In the genomic region with DNA sequence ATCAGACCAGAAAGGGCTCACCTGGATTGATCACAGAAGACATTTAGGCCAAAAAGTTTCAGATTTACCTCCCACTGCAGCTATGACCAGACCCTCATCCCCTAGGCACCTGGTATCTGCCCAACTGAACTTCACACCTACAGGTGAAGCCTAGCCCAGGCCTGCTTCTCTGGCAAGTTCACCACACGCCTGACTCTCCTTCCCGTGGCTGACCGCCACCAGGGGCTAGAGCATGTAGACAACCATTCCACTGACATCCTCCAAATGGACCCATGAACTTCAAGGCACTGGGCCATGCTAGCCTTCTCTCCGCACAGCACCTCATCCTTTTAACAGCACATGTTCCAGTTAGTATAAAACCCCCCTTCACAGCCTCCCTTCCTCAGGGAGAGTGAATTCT, we compare ENCODE assay signal across 24 cellular contexts.
"Had no signal": no experiment of that assay in that cellular context is flagged by ENCODE, and none has a peak within 500 bp of the region (broad histone marks: within the 10 kb centered on the region; RNA-seq: fewer than 3 reads in every experiment).

No MANE protein-coding gene starts in this region.

- H3K27me3 ChIP-seq: MG63, Peyer's patch, SJSA1 had no signal

- H3K27ac Mint-ChIP-seq: activated B cell treated with CpG ODN at 0.5 μM for 24 hours; activated CD4-positive, alpha-beta memory T cell treated with anti-CD3 and anti-CD28 coated beads, Interleukin-2, amount 10 ng/mL, durations not matched to agents 7 days and 5 days; activated CD4-positive, alpha-beta T cell treated with anti-CD3 and anti-CD28 coated beads, Interleukin-2, amount 10 ng/mL, durations not matched to agents 7 days and 5 days; activated naive CD4-positive, alpha-beta T cell treated with anti-CD3 and anti-CD28 coated beads, Interleukin-2, amount 10 ng/mL, durations not matched to agents 7 days and 5 days; activated naive CD8-positive, alpha-beta T cell treated with anti-CD3 and anti-CD28 coated beads for 36 hours; activated T-helper 2 cell treated with anti-CD3 and anti-CD28 coated beads, Interferon-gamma antibody, Interleukin-2, Interleukin-4, amounts not matched to agents 10 μg/mL and 5 μg/mL and 100 μg/mL, durations not matched to agents 14 hours and 24 hours and 36 hours had no signal

- DNase-seq: activated B cell treated with CpG ODN at 0.5 μM for 24 hours; activated CD4-positive, alpha-beta memory T cell treated with anti-CD3 and anti-CD28 coated beads, Interleukin-2, amount 10 ng/mL, durations not matched to agents 7 days and 5 days; activated CD4-positive, alpha-beta T cell treated with anti-CD3 and anti-CD28 coated beads for 1 hour; activated CD4-positive, alpha-beta T cell treated with anti-CD3 and anti-CD28 coated beads, Interleukin-2, amount 10 ng/mL, durations not matched to agents 7 days and 5 days; activated gamma-delta T cell treated with Interleukin-2 at 50 U/mL for 16 hours; activated naive CD4-positive, alpha-beta T cell treated with anti-CD3 and anti-CD28 coated beads, Interleukin-2, amount 10 ng/mL, durations not matched to agents 7 days and 5 days; activated naive CD8-positive, alpha-beta T cell treated with anti-CD3 and anti-CD28 coated beads for 36 hours; activated T-cell treated with anti-CD3 and anti-CD28 coated beads for 4 hours; activated T-cell treated with anti-CD3 and anti-CD28 coated beads, Interleukin-2, amount 50 U/mL, for 48 hours; anterior cingulate cortex; caudate nucleus; MG63; MV-4-11; NCI-H1092 treated with DMSO at 0.1 percent for 48 hours; NCI-H1417 treated with DMSO at 0.1 percent for 48 hours; NCI-H1694; NCI-H2029 treated with DMSO at 0.1 percent for 48 hours; NCI-H510A treated with DMSO at 0.1 percent for 48 hours; Peyer's patch; SHP77; SW 1271 had no signal

- H3K27me3 Mint-ChIP-seq: activated CD4-positive, alpha-beta memory T cell treated with anti-CD3 and anti-CD28 coated beads, Interleukin-2, amount 10 ng/mL, durations not matched to agents 7 days and 5 days; activated CD4-positive, alpha-beta T cell treated with anti-CD3 and anti-CD28 coated beads, Interleukin-2, amount 10 ng/mL, durations not matched to agents 7 days and 5 days; activated naive CD4-positive, alpha-beta T cell treated with anti-CD3 and anti-CD28 coated beads, Interleukin-2, amount 10 ng/mL, durations not matched to agents 7 days and 5 days; activated naive CD8-positive, alpha-beta T cell treated with anti-CD3 and anti-CD28 coated beads for 36 hours had no signal

- H3K4me3 ChIP-seq: MG63, Peyer's patch, SJSA1 had no signal

- H3K27ac ChIP-seq: KMS-11, Peyer's patch, SJSA1 had no signal

- H3K36me3 ChIP-seq: MG63, Peyer's patch had no signal

- H3K9ac ChIP-seq: KMS-11 had no signal

- H3K4me3 Mint-ChIP-seq: activated B cell treated with CpG ODN at 0.5 μM for 24 hours; activated CD4-positive, alpha-beta memory T cell treated with anti-CD3 and anti-CD28 coated beads, Interleukin-2, amount 10 ng/mL, durations not matched to agents 7 days and 5 days; activated CD4-positive, alpha-beta T cell treated with anti-CD3 and anti-CD28 coated beads, Interleukin-2, amount 10 ng/mL, durations not matched to agents 7 days and 5 days; activated naive CD4-positive, alpha-beta T cell treated with anti-CD3 and anti-CD28 coated beads, Interleukin-2, amount 10 ng/mL, durations not matched to agents 7 days and 5 days; activated naive CD8-positive, alpha-beta T cell treated with anti-CD3 and anti-CD28 coated beads for 36 hours had no signal

- H3K9me3 ChIP-seq: MG63, Peyer's patch, SJSA1 had no signal

- H3K4me1 Mint-ChIP-seq: activated CD4-positive, alpha-beta memory T cell treated with anti-CD3 and anti-CD28 coated beads, Interleukin-2, amount 10 ng/mL, durations not matched to agents 7 days and 5 days; activated CD4-positive, alpha-beta T cell treated with anti-CD3 and anti-CD28 coated beads, Interleukin-2, amount 10 ng/mL, durations not matched to agents 7 days and 5 days; activated naive CD4-positive, alpha-beta T cell treated with anti-CD3 and anti-CD28 coated beads, Interleukin-2, amount 10 ng/mL, durations not matched to agents 7 days and 5 days had no signal

- H3K36me3 Mint-ChIP-seq: activated naive CD4-positive, alpha-beta T cell treated with anti-CD3 and anti-CD28 coated beads, Interleukin-2, amount 10 ng/mL, durations not matched to agents 7 days and 5 days had no signal

- H3K9me3 Mint-ChIP-seq: activated B cell treated with CpG ODN at 0.5 μM for 24 hours; activated CD4-positive, alpha-beta memory T cell treated with anti-CD3 and anti-CD28 coated beads, Interleukin-2, amount 10 ng/mL, durations not matched to agents 7 days and 5 days; activated CD4-positive, alpha-beta T cell treated with anti-CD3 and anti-CD28 coated beads, Interleukin-2, amount 10 ng/mL, durations not matched to agents 7 days and 5 days; activated naive CD4-positive, alpha-beta T cell treated with anti-CD3 and anti-CD28 coated beads, Interleukin-2, amount 10 ng/mL, durations not matched to agents 7 days and 5 days; activated naive CD8-positive, alpha-beta T cell treated with anti-CD3 and anti-CD28 coated beads for 36 hours; activated T-helper 2 cell treated with anti-CD3 and anti-CD28 coated beads, Interferon-gamma antibody, Interleukin-2, Interleukin-4, amounts not matched to agents 10 μg/mL and 5 μg/mL and 100 μg/mL, durations not matched to agents 14 hours and 24 hours and 36 hours had no signal
